ENCODE assay signal across 10 cellular contexts in the genomic region with DNA sequence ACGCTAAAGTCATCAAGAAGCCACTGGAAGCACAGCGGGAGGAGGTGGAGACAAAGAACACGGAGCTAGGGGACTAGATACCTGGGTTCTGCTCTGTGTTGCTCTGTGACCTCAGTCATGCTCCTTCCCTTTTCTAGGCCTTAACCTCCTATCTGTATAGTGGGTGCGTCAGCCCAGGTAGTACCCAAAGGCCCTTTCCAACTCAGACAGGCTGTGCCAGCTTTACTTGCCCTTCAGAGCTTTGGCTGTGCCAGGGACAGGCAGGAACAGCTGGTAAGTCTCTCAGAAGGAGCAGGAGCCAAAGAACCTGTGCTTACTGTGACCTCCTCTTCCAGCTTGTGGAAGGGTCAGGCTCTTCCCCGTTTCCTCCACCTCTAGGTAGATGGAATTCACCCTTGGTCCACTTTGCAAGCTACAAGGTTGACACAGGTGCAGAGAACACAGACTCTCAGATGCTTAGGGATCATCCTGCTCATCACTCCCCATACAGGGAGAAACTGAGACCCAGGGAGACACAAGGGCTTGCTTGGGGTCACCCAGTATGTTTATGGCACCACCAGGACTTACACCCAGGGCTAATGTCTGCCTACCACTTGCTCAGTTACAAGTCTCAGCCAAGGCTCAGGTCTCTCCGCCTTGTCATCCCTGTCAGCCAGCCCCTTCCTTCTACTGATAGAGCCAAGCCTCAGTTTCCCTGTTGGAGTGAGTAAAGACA. TPM values are rescaled to one million over a fixed set of nuclear protein-coding genes. Genes with fewer than 3 reads are reported as not detected.
DNase-seq lines count a peak whose midpoint lies in the region; ATAC-seq, FAIRE-seq and TF ChIP-seq lines count a peak whose summit lies in the region.
"Had no signal": no experiment of that assay in that cellular context is flagged by ENCODE, and none has a peak within 500 bp of the region (broad histone marks: within the 10 kb centered on the region; RNA-seq: fewer than 3 reads in every experiment).

No MANE protein-coding gene starts in this region.

- H3K9ac ChIP-seq in mucosa of rectum (ENCODE audit: low read depth in 1 of 2, low read length in 2 of 2) = peak overlapping the region; percentile 21 to 77

- WGBS in thymus = 92% methylated on average over 6 of the region's 6 CpGs

- H3K9me3 ChIP-seq in ascending aorta = no peaks in the 10 kb centered on the region
- no peaks in the 10 kb centered on the region for H3K9me3 ChIP-seq in mucosa of rectum (ENCODE audit: control insufficient read depth in 2 of 2, low read length in 2 of 2)
- no peaks in the 10 kb centered on the region for H3K9me3 ChIP-seq in thymus (ENCODE audit: control insufficient read depth)

- H3K36me3 Mint-ChIP-seq in activated CD4-positive, alpha-beta T cell treated with anti-CD3 and anti-CD28 coated beads for 36 hours (ENCODE audit: low read depth) = peaks cover 15% of the 10 kb centered on the region

- H3K4me1 Mint-ChIP-seq in activated CD4-positive, alpha-beta T cell treated with anti-CD3 and anti-CD28 coated beads for 36 hours = peaks cover 71% of the 10 kb centered on the region

- no peak for TF ChIP-seq POLR2A in H54 (IDR thresholded peaks at IDR 0.05; ENCODE audit: low read depth, low read length)

- no peak for FAIRE-seq in H54 (lab: Jason Lieb, UNC)

- H3K27me3 ChIP-seq in ascending aorta (no peaks in the 10 kb centered on the region), mucosa of rectum (ENCODE audit: control insufficient read depth in 2 of 2, insufficient read depth in 2 of 2, low read length in 2 of 2) (no peaks in the 10 kb centered on the region), thymus (ENCODE audit: control insufficient read depth, insufficient read depth) (no peaks in the 10 kb centered on the region)

- TF ChIP-seq CTCF in ascending aorta (IDR thresholded peaks at IDR 0.05) (no peak), RWPE1 (conservative IDR thresholded peaks at IDR 0.05; ENCODE audit: low read depth) (no peak)

- H3K4me3 ChIP-seq in ascending aorta = peak overlapping the region; percentile 71 to 73
- peak overlapping the region; percentile 44 to 79 for H3K4me3 ChIP-seq in mucosa of rectum (ENCODE audit: low read length in 2 of 2)
- peak overlapping the region; percentile 82 for H3K4me3 ChIP-seq in thymus (ENCODE audit: low read length)

- peak overlapping the region; percentile 94 for H3K27ac Mint-ChIP-seq in activated CD4-positive, alpha-beta T cell treated with anti-CD3 and anti-CD28 coated beads for 36 hours

- intact Hi-C loops in activated CD4-positive, alpha-beta T cell treated with anti-CD3 and anti-CD28 coated beads for 36 hours (cut with DNase I, micrococcal nuclease) = no loop called here
- intact Hi-C loops in ascending aorta (cut with DNase I) = loop anchor here (5.0 kb wide), 1 partner anchor 95 kb away; no protein-coding TSS in a partner anchor

- H3K27ac ChIP-seq in ascending aorta (peak overlapping the region; percentile 55 to 77), mucosa of rectum (ENCODE audit: low read depth in 2 of 2, low read length in 2 of 2) (peak overlapping the region; percentile 25 to 84), thymus (ENCODE audit: low read depth) (peak overlapping the region; percentile 96), RWPE1 (no peak overlapping the region)

- peak; percentile 40 for ATAC-seq in activated CD4-positive, alpha-beta T cell treated with anti-CD3 and anti-CD28 coated beads for 36 hours

- no peaks in the 10 kb centered on the region for H3K9me3 Mint-ChIP-seq in activated CD4-positive, alpha-beta T cell treated with anti-CD3 and anti-CD28 coated beads for 36 hours (ENCODE audit: low read depth)

- H3K4me1 ChIP-seq in ascending aorta = peaks cover 13 to 17% of the 10 kb centered on the region in 2 donors
- peaks cover 7 to 23% of the 10 kb centered on the region in 2 donors for H3K4me1 ChIP-seq in mucosa of rectum (ENCODE audit: control insufficient read depth in 2 of 2, insufficient read depth in 2 of 2, low read length in 2 of 2)
- peaks cover 48% of the 10 kb centered on the region for H3K4me1 ChIP-seq in thymus (ENCODE audit: control insufficient read depth, insufficient read depth, low read length)

- DNase-seq in activated CD4-positive, alpha-beta T cell treated with anti-CD3 and anti-CD28 coated beads for 36 hours = no peak
- DNase-seq in activated CD4-positive, alpha-beta T cell treated with anti-CD3 and anti-CD28 coated beads for 48 hours = no peak
- DNase-seq in ascending aorta (ENCODE audit: low spot score in 2 of 2) (no peak), RWPE1 (ENCODE audit: low spot score) (no peak), H54 (ENCODE audit: insufficient read length, low spot score) (no peak)
- DNase-seq in activated CD4-positive, CD25-positive, alpha-beta regulatory T cell (lab: John Stamatoyannopoulos, UW) = no peak
- DNase-seq: NCI-H345, retina had no signal

- POLR2A ChIA-PET in activated CD4-positive, alpha-beta T cell treated with anti-CD3 and anti-CD28 coated beads for 36 hours (lab: Charles Lee) = interaction anchor here (0.6 to 3.3 kb wide), 3 partner anchors 10 to 70 kb away, joined by 3 to 46 read pairs (median 3); partner anchors contain the start of gene GM2A
- POLR2A ChIA-PET in RWPE1 (lab: Yijun Ruan, JAX; ENCODE audit: low non-redundant PET) = interaction anchor here (0.6 kb wide), 1 partner anchor 42 kb away, joined by 5 read pairs; no protein-coding TSS in a partner anchor

- H3K27me3 Mint-ChIP-seq in activated CD4-positive, alpha-beta T cell treated with anti-CD3 and anti-CD28 coated beads for 36 hours = no peaks in the 10 kb centered on the region

- H3K4me3 Mint-ChIP-seq in activated CD4-positive, alpha-beta T cell treated with anti-CD3 and anti-CD28 coated beads for 36 hours = peak overlapping the region; percentile 87

- H3K36me3 ChIP-seq in ascending aorta (no peaks in the 10 kb centered on the region), mucosa of rectum (ENCODE audit: control insufficient read depth in 2 of 2, insufficient read depth in 2 of 2, low read length in 2 of 2) (no peaks in the 10 kb centered on the region), thymus (ENCODE audit: control insufficient read depth, insufficient read depth) (peaks cover 37% of the 10 kb centered on the region)

- CTCF ChIA-PET in activated CD4-positive, alpha-beta T cell treated with anti-CD3 and anti-CD28 coated beads for 36 hours (lab: Charles Lee) = interaction anchor here (0.7 to 4.4 kb wide), 9 partner anchors 9 to 668 kb away, joined by 3 to 68 read pairs (median 4); no protein-coding TSS in a partner anchor
- CTCF ChIA-PET in RWPE1 (lab: Yijun Ruan, JAX) = interaction anchor here (0.6 to 0.9 kb wide), 3 partner anchors 8 to 863 kb away, joined by 3 to 6 read pairs (median 4); no protein-coding TSS in a partner anchor

RNA-seq across cellular contexts. Expression of gene CCDC69, which starts 1.7 kb away (rescaled TPM):
- total RNA-seq in activated CD4-positive, alpha-beta T cell treated with anti-CD3 and anti-CD28 coated beads for 36 hours = 10 to 100 TPM; 24.8 to 26.9 TPM
- 101 TPM for total RNA-seq in ascending aorta
- polyA plus RNA-seq in thymus = 30.9 TPM

RNA-seq across cellular contexts. Expression of gene GM2A, which starts 30.8 kb away (rescaled TPM):
- 10 to 100 TPM; 17.2 to 19.3 TPM for total RNA-seq in activated CD4-positive, alpha-beta T cell treated with anti-CD3 and anti-CD28 coated beads for 36 hours
- total RNA-seq in ascending aorta = 15.0 TPM
- polyA plus RNA-seq in thymus = 38.4 TPM
